ENCODE assay signal across 27 cellular contexts in the genomic region with DNA sequence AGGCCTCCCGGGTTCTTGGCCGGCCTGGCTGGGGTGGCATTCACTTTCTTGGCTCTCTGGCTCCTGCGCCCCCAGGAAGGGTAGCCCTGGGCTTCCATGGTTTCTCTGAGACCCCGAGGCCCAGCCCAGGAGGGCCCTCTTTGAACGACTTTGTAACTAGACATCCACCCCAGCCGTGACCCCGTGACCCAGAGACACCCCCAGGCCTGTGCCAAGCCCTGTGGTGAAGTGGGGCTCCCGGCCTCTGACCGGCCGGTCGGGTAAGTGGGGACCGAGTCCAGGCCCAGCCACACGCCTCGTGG.
DNase-seq lines count a peak whose midpoint lies in the region; ATAC-seq, FAIRE-seq and TF ChIP-seq lines count a peak whose summit lies in the region.
"Had no signal": no experiment of that assay in that cellular context is flagged by ENCODE, and none has a peak within 500 bp of the region (broad histone marks: within the 10 kb centered on the region; RNA-seq: fewer than 3 reads in every experiment).

No MANE protein-coding gene starts in this region.

- H3K27ac ChIP-seq in A549 (peak overlapping the region; percentile 79 to 95), liver (ENCODE audit: low read depth in 1 of 2, low read length in 2 of 2) (peak overlapping the region; percentile 34 to 85), sigmoid colon (peak overlapping the region in 3 of 4 donors; percentile 78 to 82 (median 82))
- H3K27ac ChIP-seq: neutrophil, PC-9 had no signal

- intact Hi-C loops in sigmoid colon (cut with DNase I), result no loop called here

- no peaks in the 10 kb centered on the region for H3K9me3 ChIP-seq in A549
- no peaks in the 10 kb centered on the region for H3K9me3 ChIP-seq in liver (ENCODE audit: control insufficient read depth in 4 of 4, low read length in 3 of 4)
- no peaks in the 10 kb centered on the region for H3K9me3 ChIP-seq in sigmoid colon
- H3K9me3 ChIP-seq: neutrophil, prostate gland had no signal

- no peak for DNase-seq in A549 (ENCODE audit: low read depth in 1 of 2, low spot score in 1 of 2)
- DNase-seq in chondrocyte (ENCODE audit: low spot score), result peak; percentile 83
- DNase-seq in sigmoid colon, result no peak
- DNase-seq in NCI-H1694 (lab: John Stamatoyannopoulos, UW), result no peak
- no peak for DNase-seq in DMS53 treated with DMSO at 0.1 percent for 48 hours (lab: John Stamatoyannopoulos, UW; ENCODE audit: unreplicated experiment)
- no peak for DNase-seq in NCI-H1417 (lab: John Stamatoyannopoulos, UW)
- DNase-seq: activated naive CD4-positive, alpha-beta T cell; activated naive CD8-positive, alpha-beta T cell treated with anti-CD3 and anti-CD28 coated beads, Interleukin-2, amount 50 U/mL, for 24 hours; CD4-positive, CD25-positive, alpha-beta regulatory T cell; GOT3; immature natural killer cell; NCI-H1048; NCI-H2029; NCI-H2227 treated with DMSO at 0.1 percent for 48 hours; NCI-H526 treated with DMSO at 0.1 percent for 48 hours; PC-9; SHP77 treated with DMSO at 0.1 percent for 48 hours; stimulated activated CD4-positive, alpha-beta T cell treated with anti-CD3 and anti-CD28 coated beads, Interleukin-15, amount 100 ng/mL, for 24 hours had no signal

- H3K27me3 ChIP-seq in liver (ENCODE audit: control insufficient read depth in 4 of 4, insufficient read depth in 4 of 4, low read length in 3 of 4), result no peaks in the 10 kb centered on the region
- no peaks in the 10 kb centered on the region for H3K27me3 ChIP-seq in sigmoid colon

- POLR2A ChIA-PET in A549 (lab: Yijun Ruan, JAX), result no interaction called here

- WGBS in A549 (ENCODE audit: missing lambda C conversion rate), result 93% methylated on average over 7 of the region's 14 CpGs
- WGBS in liver, result 47% methylated on average over 14 of the region's 14 CpGs
- 94% methylated on average over 14 of the region's 14 CpGs for WGBS in sigmoid colon, 2 donors

- no peak overlapping the region for H3K9ac ChIP-seq in liver (ENCODE audit: low read depth in 1 of 2, low read length in 2 of 2)

- no peak for FAIRE-seq in A549 (lab: Jason Lieb, UNC)
- FAIRE-seq: A204.1, endothelial cell of umbilical vein had no signal

- H3K4me3 Mint-ChIP-seq in chondrocyte (ENCODE audit: unreplicated experiment), result no peak overlapping the region
- H3K4me3 Mint-ChIP-seq: activated naive CD8-positive, alpha-beta T cell treated with anti-CD3 and anti-CD28 coated beads, Interleukin-2, amount 50 U/mL, for 24 hours; CD4-positive, CD25-positive, alpha-beta regulatory T cell; central memory CD8-positive, alpha-beta T cell; immature natural killer cell; stimulated activated effector memory CD8-positive, alpha-beta T cell treated with anti-CD3 and anti-CD28 coated beads, Interleukin-12 subunit alpha, Interleukin-12 subunit beta, amount 100 ng/mL, for 72 hours had no signal

- ATAC-seq in A549 (no peak), HG03095 (IDR thresholded peaks at IDR 0.05; ENCODE audit: unreplicated experiment) (no peak)
- ATAC-seq: activated naive CD8-positive, alpha-beta T cell treated with anti-CD3 and anti-CD28 coated beads, Interleukin-2, amount 50 U/mL, for 24 hours; stimulated activated effector memory CD8-positive, alpha-beta T cell treated with anti-CD3 and anti-CD28 coated beads, Interleukin-12 subunit alpha, Interleukin-12 subunit beta, amount 100 ng/mL, for 72 hours had no signal

- H3K27ac Mint-ChIP-seq in chondrocyte (ENCODE audit: unreplicated experiment), result no peak overlapping the region
- H3K27ac Mint-ChIP-seq: activated naive CD8-positive, alpha-beta T cell treated with anti-CD3 and anti-CD28 coated beads, Interleukin-2, amount 50 U/mL, for 24 hours; CD4-positive, CD25-positive, alpha-beta regulatory T cell; IgD-negative memory B cell; immature natural killer cell; stimulated activated effector memory CD8-positive, alpha-beta T cell treated with anti-CD3 and anti-CD28 coated beads, Interleukin-12 subunit alpha, Interleukin-12 subunit beta, amount 100 ng/mL, for 72 hours had no signal

- peaks cover 6% of the 10 kb centered on the region for H3K36me3 Mint-ChIP-seq in chondrocyte (ENCODE audit: low read depth)
- H3K36me3 Mint-ChIP-seq: CD4-positive, CD25-positive, alpha-beta regulatory T cell; immature natural killer cell; stimulated activated effector memory CD8-positive, alpha-beta T cell treated with anti-CD3 and anti-CD28 coated beads, Interleukin-12 subunit alpha, Interleukin-12 subunit beta, amount 100 ng/mL, for 72 hours had no signal

- no peak for TF ChIP-seq RAD21 in A549 (conservative IDR thresholded peaks at IDR 0.05 in 1 of 2, IDR thresholded peaks at IDR 0.05 in 1 of 2)
- no peak for TF ChIP-seq RAD21 in liver (IDR thresholded peaks at IDR 0.05)

- H3K9me3 Mint-ChIP-seq in chondrocyte (ENCODE audit: low read depth), result no peaks in the 10 kb centered on the region
- H3K9me3 Mint-ChIP-seq: activated naive CD8-positive, alpha-beta T cell treated with anti-CD3 and anti-CD28 coated beads, Interleukin-2, amount 50 U/mL, for 24 hours; central memory CD8-positive, alpha-beta T cell; IgD-negative memory B cell; immature natural killer cell; stimulated activated effector memory CD8-positive, alpha-beta T cell treated with anti-CD3 and anti-CD28 coated beads, Interleukin-12 subunit alpha, Interleukin-12 subunit beta, amount 100 ng/mL, for 72 hours had no signal

- no peak overlapping the region for H3K4me3 ChIP-seq in A549
- no peak overlapping the region for H3K4me3 ChIP-seq in liver (ENCODE audit: low read depth in 1 of 3, low read length in 3 of 3)
- H3K4me3 ChIP-seq in sigmoid colon, result no peak overlapping the region
- H3K4me3 ChIP-seq: PC-9, prostate gland had no signal

- TF ChIP-seq POLR2A in A549 (IDR thresholded peaks at IDR 0.05; ENCODE audit: low read length), result no peak
- TF ChIP-seq POLR2A in sigmoid colon (IDR thresholded peaks at IDR 0.05), result no peak

- H3K4me2 ChIP-seq in A549, result peak overlapping the region; percentile 91; the same call in 2 of the 3 replicates
- H3K4me2 ChIP-seq: PC-9 had no signal

- H3K4me1 ChIP-seq in A549, result peaks cover 55% of the 10 kb centered on the region
- H3K4me1 ChIP-seq in liver (ENCODE audit: control insufficient read depth in 4 of 4, insufficient read depth in 4 of 4, low read length in 3 of 4), result peaks cover 26 to 97% (median 84%) of the 10 kb centered on the region in 4 donors
- H3K4me1 ChIP-seq in sigmoid colon, result peaks cover 0 to 43% (median 34%) of the 10 kb centered on the region in 4 donors
- H3K4me1 ChIP-seq: prostate gland had no signal

- TF ChIP-seq CTCF in A549 (IDR thresholded peaks at IDR 0.05) (no peak), chondrocyte (IDR thresholded peaks at IDR 0.05) (no peak), liver (IDR thresholded peaks at IDR 0.05; ENCODE audit: low read depth, low read length, missing input control) (no peak), sigmoid colon (IDR thresholded peaks at IDR 0.05) (no peak)

- CTCF ChIA-PET in A549 (lab: Yijun Ruan, JAX), result interaction anchor here (0.9 to 1.0 kb wide), 3 partner anchors 8 to 332 kb away, joined by 3 to 4 read pairs (median 3); no protein-coding TSS in a partner anchor

- TF ChIP-seq EP300 in A549 (IDR thresholded peaks at IDR 0.05), result no peak
- TF ChIP-seq EP300 in sigmoid colon (IDR thresholded peaks at IDR 0.05), result no peak

- H3K36me3 ChIP-seq in liver (ENCODE audit: control insufficient read depth in 4 of 4, insufficient read depth in 3 of 4, low read depth in 1 of 4, low read length in 3 of 4) (peaks cover 0 to 4% (median 2%) of the 10 kb centered on the region in 4 donors), sigmoid colon (peaks cover 0 to 8% (median 2%) of the 10 kb centered on the region in 4 donors)
- H3K36me3 ChIP-seq: neutrophil, prostate gland had no signal

- H3K4me1 Mint-ChIP-seq in chondrocyte (ENCODE audit: low read depth), result peaks cover 41% of the 10 kb centered on the region
- H3K4me1 Mint-ChIP-seq: central memory CD8-positive, alpha-beta T cell; immature natural killer cell; stimulated activated effector memory CD8-positive, alpha-beta T cell treated with anti-CD3 and anti-CD28 coated beads, Interleukin-12 subunit alpha, Interleukin-12 subunit beta, amount 100 ng/mL, for 72 hours had no signal

- no peaks in the 10 kb centered on the region for H3K27me3 Mint-ChIP-seq in chondrocyte (ENCODE audit: low read depth)

TF ChIP-seq in A549, 52 proteins besides CTCF, POLR2A, EP300 and RAD21 (continues in another document):
- TF ChIP-seq KDM1A (IDR thresholded peaks at IDR 0.05; ENCODE audit: low read depth), result no peak
- TF ChIP-seq SREBF2 (IDR thresholded peaks at IDR 0.05), result no peak
- TF ChIP-seq BHLHE40 (IDR thresholded peaks at IDR 0.05; ENCODE audit: low read depth, low read length), result no peak
- no peak for TF ChIP-seq ZFP36 (IDR thresholded peaks at IDR 0.05; ENCODE audit: borderline replicate concordance, partially characterized antibody)
- no peak for TF ChIP-seq ZNF302 (CRISPR knock-in tag; IDR thresholded peaks at IDR 0.05)
- TF ChIP-seq CBX8 (IDR thresholded peaks at IDR 0.05), result no peak
- no peak for TF ChIP-seq HOXB13 (CRISPR knock-in tag; IDR thresholded peaks at IDR 0.05; ENCODE audit: low read depth)

TF ChIP-seq in liver, 16 proteins besides CTCF, POLR2A, EP300 and RAD21 (continues in another document):
- no peak for TF ChIP-seq FOXA2 (IDR thresholded peaks at IDR 0.05)
- TF ChIP-seq, protein P1, sequence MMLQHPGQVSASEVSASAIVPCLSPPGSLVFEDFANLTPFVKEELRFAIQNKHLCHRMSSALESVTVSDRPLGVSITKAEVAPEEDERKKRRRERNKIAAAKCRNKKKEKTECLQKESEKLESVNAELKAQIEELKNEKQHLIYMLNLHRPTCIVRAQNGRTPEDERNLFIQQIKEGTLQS (IDR thresholded peaks at IDR 0.05), result no peak
- no peak for TF ChIP-seq TAF1 (conservative IDR thresholded peaks at IDR 0.05)
- no peak for TF ChIP-seq EGR1 (IDR thresholded peaks at IDR 0.05; ENCODE audit: low read depth in 2 of 2)
